In genomic region chr12:34303091-34303870, GRCh38 we compare ENCODE assay signal across 19 cellular contexts.
DNase-seq lines count a peak whose midpoint lies in the region; ATAC-seq and TF ChIP-seq lines count a peak whose summit lies in the region.
"Had no signal": no experiment of that assay in that cellular context is flagged by ENCODE, and none has a peak within 500 bp of the region (broad histone marks: within the 10 kb centered on the region; RNA-seq: fewer than 3 reads in every experiment).

No MANE protein-coding gene starts in this region.

- H3K36me3 Mint-ChIP-seq in activated naive CD8-positive, alpha-beta T cell treated with anti-CD3 and anti-CD28 coated beads, Interleukin-2, amount 10 ng/mL, durations not matched to agents 7 days and 5 days, result peaks cover 1% of the 10 kb centered on the region
- H3K36me3 Mint-ChIP-seq in activated naive CD8-positive, alpha-beta T cell treated with anti-CD3 and anti-CD28 coated beads for 36 hours, result peaks cover 2% of the 10 kb centered on the region
- H3K36me3 Mint-ChIP-seq: CD14-positive monocyte had no signal

- POLR2A ChIA-PET in activated naive CD8-positive, alpha-beta T cell treated with anti-CD3 and anti-CD28 coated beads, Interleukin-2, amount 10 ng/mL, durations not matched to agents 7 days and 5 days (lab: Charles Lee), result no interaction called here

- no peak overlapping the region for H2BK12ac ChIP-seq in neuronal stem cell (ENCODE audit: low read length)

- peaks cover 36% of the 10 kb centered on the region for H3K9me3 Mint-ChIP-seq in activated naive CD8-positive, alpha-beta T cell treated with anti-CD3 and anti-CD28 coated beads, Interleukin-2, amount 10 ng/mL, durations not matched to agents 7 days and 5 days
- peaks cover 41% of the 10 kb centered on the region for H3K9me3 Mint-ChIP-seq in activated naive CD8-positive, alpha-beta T cell treated with anti-CD3 and anti-CD28 coated beads for 36 hours

- H3K27ac ChIP-seq in right atrium auricular region, result no peak overlapping the region
- no peak overlapping the region for H3K27ac ChIP-seq in neuronal stem cell (replicated peaks; ENCODE audit: low read length)
- no peak overlapping the region for H3K27ac ChIP-seq in aorta (ENCODE audit: low read depth in 1 of 2, low read length in 2 of 2)
- H3K27ac ChIP-seq: 22Rv1, A549, BLaER1 had no signal

- peak overlapping the region; percentile 28 for H3K4me3 Mint-ChIP-seq in activated naive CD8-positive, alpha-beta T cell treated with anti-CD3 and anti-CD28 coated beads, Interleukin-2, amount 10 ng/mL, durations not matched to agents 7 days and 5 days
- H3K4me3 Mint-ChIP-seq in activated naive CD8-positive, alpha-beta T cell treated with anti-CD3 and anti-CD28 coated beads for 36 hours, result no peak overlapping the region
- H3K4me3 Mint-ChIP-seq: CD14-positive monocyte; CD4-positive, alpha-beta memory T cell had no signal

- H3K4me3 ChIP-seq in right atrium auricular region, result no peak overlapping the region
- H3K4me3 ChIP-seq in neuronal stem cell (ENCODE audit: low read length in 2 of 2), result peak overlapping the region in 1 of 2 donors; percentile 34
- H3K4me3 ChIP-seq in aorta (ENCODE audit: low read length in 2 of 2), result no peak overlapping the region
- H3K4me3 ChIP-seq: A549, BLaER1, GM12878 had no signal

- H3K36me3 ChIP-seq in right atrium auricular region (no peaks in the 10 kb centered on the region), neuronal stem cell (replicated peaks in 1 of 2; ENCODE audit: control insufficient read depth in 2 of 2, insufficient read depth in 2 of 2, low read length in 2 of 2) (no peaks in the 10 kb centered on the region), aorta (ENCODE audit: control insufficient read depth in 1 of 2, insufficient read depth in 2 of 2, low read length in 1 of 2) (no peaks in the 10 kb centered on the region)
- H3K36me3 ChIP-seq: BLaER1 had no signal

- H2AFZ ChIP-seq in neuronal stem cell (ENCODE audit: low read length), result peak overlapping the region; percentile 40

- WGBS in neuronal stem cell (ENCODE audit: extremely low coverage in 2 of 2, insufficient read length in 2 of 2, insufficient replicate concordance in 1 of 2), 2 donors, result no CpG with 5 or more reads among the region's 24 CpGs
- WGBS in aorta, 2 donors, result 79 to 80% methylated on average over 24 of the region's 24 CpGs

- ATAC-seq in activated naive CD8-positive, alpha-beta T cell treated with anti-CD3 and anti-CD28 coated beads, Interleukin-2, amount 10 ng/mL, durations not matched to agents 7 days and 5 days (ENCODE audit: low read depth), result no peak
- no peak for ATAC-seq in left ventricle myocardium superior
- no peak for ATAC-seq in aorta (ENCODE audit: low FRiP score)
- ATAC-seq: A549, GM12878, HepG2 had no signal

- H3K27ac Mint-ChIP-seq in activated naive CD8-positive, alpha-beta T cell treated with anti-CD3 and anti-CD28 coated beads, Interleukin-2, amount 10 ng/mL, durations not matched to agents 7 days and 5 days, result no peak overlapping the region
- no peak overlapping the region for H3K27ac Mint-ChIP-seq in activated naive CD8-positive, alpha-beta T cell treated with anti-CD3 and anti-CD28 coated beads for 36 hours
- H3K27ac Mint-ChIP-seq: H9 had no signal

- H3K4me1 ChIP-seq in right atrium auricular region (no peaks in the 10 kb centered on the region), neuronal stem cell (ENCODE audit: control insufficient read depth in 2 of 2, insufficient read depth in 1 of 2, low read depth in 1 of 2, low read length in 2 of 2) (no peaks in the 10 kb centered on the region), aorta (ENCODE audit: control insufficient read depth in 1 of 2, insufficient read depth in 2 of 2, low read length in 2 of 2) (no peaks in the 10 kb centered on the region)
- H3K4me1 ChIP-seq: A549, BLaER1 had no signal

- no peak overlapping the region for H2BK5ac ChIP-seq in neuronal stem cell (ENCODE audit: low read length)

- H3K23ac ChIP-seq in neuronal stem cell (ENCODE audit: low read depth, low read length, poor library complexity), result no peak overlapping the region

- H2BK15ac ChIP-seq in neuronal stem cell (ENCODE audit: low read length), result no peak overlapping the region

- TF ChIP-seq CTCF in right atrium auricular region (IDR thresholded peaks at IDR 0.05), result no peak

- H2AK5ac ChIP-seq in neuronal stem cell (ENCODE audit: low read depth, low read length), result no peak overlapping the region

- no peaks in the 10 kb centered on the region for H3K4me1 Mint-ChIP-seq in activated naive CD8-positive, alpha-beta T cell treated with anti-CD3 and anti-CD28 coated beads, Interleukin-2, amount 10 ng/mL, durations not matched to agents 7 days and 5 days
- no peaks in the 10 kb centered on the region for H3K4me1 Mint-ChIP-seq in activated naive CD8-positive, alpha-beta T cell treated with anti-CD3 and anti-CD28 coated beads for 36 hours
- H3K4me1 Mint-ChIP-seq: CD14-positive monocyte; CD4-positive, alpha-beta memory T cell; H9 had no signal

- no peak overlapping the region for H2BK120ac ChIP-seq in neuronal stem cell (ENCODE audit: low read depth, low read length)

- no peak overlapping the region for H4K91ac ChIP-seq in neuronal stem cell (ENCODE audit: low read depth, low read length, poor library complexity)

- DNase-seq in activated naive CD8-positive, alpha-beta T cell treated with anti-CD3 and anti-CD28 coated beads, Interleukin-2, amount 10 ng/mL, durations not matched to agents 7 days and 5 days, result no peak
- DNase-seq in activated naive CD8-positive, alpha-beta T cell treated with anti-CD3 and anti-CD28 coated beads for 36 hours, result no peak
- peak; percentile 7 for DNase-seq in left ventricle myocardium superior
- DNase-seq in right atrium auricular region (ENCODE audit: low spot score), result no peak
- DNase-seq in neuronal stem cell (ENCODE audit: low spot score), result no peak
- peak; percentile 8 to 64 for DNase-seq in aorta
- no peak for DNase-seq in foreskin melanocyte
- DNase-seq in effector CD8-positive, alpha-beta T cell (lab: John Stamatoyannopoulos, UW), result no peak
- DNase-seq: Calu3, DND-41, EL, H9 had no signal

- no peak overlapping the region for H3K18ac ChIP-seq in neuronal stem cell (ENCODE audit: low read length)

- H3K14ac ChIP-seq in neuronal stem cell (ENCODE audit: low read length), result no peak overlapping the region

- peaks cover 3% of the 10 kb centered on the region for H3K79me1 ChIP-seq in neuronal stem cell (ENCODE audit: low read depth, low read length)

- intact Hi-C loops in left ventricle myocardium superior (cut with micrococcal nuclease), result no loop called here
- intact Hi-C loops in aorta (cut with DNase I), result no loop called here

- H3K4me2 ChIP-seq in neuronal stem cell (ENCODE audit: insufficient read depth, low read length, poor library complexity, severe bottlenecking), result no peak overlapping the region
- H3K4me2 ChIP-seq: A549, BLaER1 had no signal

- H3K4ac ChIP-seq in neuronal stem cell (ENCODE audit: low read length), result no peak overlapping the region

- H3K27me3 Mint-ChIP-seq in activated naive CD8-positive, alpha-beta T cell treated with anti-CD3 and anti-CD28 coated beads, Interleukin-2, amount 10 ng/mL, durations not matched to agents 7 days and 5 days, result no peaks in the 10 kb centered on the region
- H3K27me3 Mint-ChIP-seq in activated naive CD8-positive, alpha-beta T cell treated with anti-CD3 and anti-CD28 coated beads for 36 hours, result no peaks in the 10 kb centered on the region
- H3K27me3 Mint-ChIP-seq: CD4-positive, alpha-beta memory T cell had no signal

- H3K9ac ChIP-seq in neuronal stem cell (ENCODE audit: low read depth, low read length, poor library complexity), result no peak overlapping the region
- H3K9ac ChIP-seq: BLaER1 had no signal

- no peak overlapping the region for H4K8ac ChIP-seq in neuronal stem cell (ENCODE audit: low read depth, low read length)

- H3K9me3 ChIP-seq in right atrium auricular region, result no peaks in the 10 kb centered on the region
- peaks cover 0 to 89% of the 10 kb centered on the region in 2 donors for H3K9me3 ChIP-seq in neuronal stem cell (replicated peaks in 1 of 2; ENCODE audit: control insufficient read depth in 2 of 2, insufficient read depth in 1 of 2, low read depth in 1 of 2, low read length in 2 of 2)
- H3K9me3 ChIP-seq in aorta (ENCODE audit: control insufficient read depth, low read length), result no peaks in the 10 kb centered on the region
- H3K9me3 ChIP-seq: A549 had no signal

- H3K27me3 ChIP-seq in right atrium auricular region, result no peaks in the 10 kb centered on the region
- H3K27me3 ChIP-seq in neuronal stem cell (ENCODE audit: control insufficient read depth in 3 of 3, insufficient read depth in 3 of 3, low read depth in 1 of 3, low read length in 3 of 3), result no peaks in the 10 kb centered on the region
- H3K27me3 ChIP-seq in aorta (ENCODE audit: control insufficient read depth in 1 of 2, insufficient read depth in 2 of 2, low read length in 1 of 2), result no peaks in the 10 kb centered on the region
- H3K27me3 ChIP-seq: BLaER1 had no signal

Comparison
In these comparisons a context has a peak if more than half of its experiments do, and no peak if none do; other contexts are left out.
1. DNase-seq: peak in left ventricle myocardium superior (single experiment) and aorta (2 of 2); none in activated naive CD8-positive, alpha-beta T cell treated with anti-CD3 and anti-CD28 coated beads, Interleukin-2, amount 10 ng/mL, durations not matched to agents 7 days and 5 days (single experiment), activated naive CD8-positive, alpha-beta T cell treated with anti-CD3 and anti-CD28 coated beads for 36 hours (single experiment), right atrium auricular region (single experiment), neuronal stem cell (single experiment), foreskin melanocyte (single experiment) and effector CD8-positive, alpha-beta T cell (single experiment).